In genomic region chr12:49161092-49161795, GRCh38 we compare ENCODE assay signal across 1 cellular context.
TF ChIP-seq lines count a peak whose summit lies in the region.

No MANE protein-coding gene starts in this region.

TF ChIP-seq in endothelial cell of umbilical vein, 7 proteins besides CTCF, POLR2A, EP300 and RAD21:
- TF ChIP-seq POLR2AphosphoS5 (IDR thresholded peaks at IDR 0.05; ENCODE audit: insufficient read depth, low read depth, low read length) (no peak), GATA2 (IDR thresholded peaks at IDR 0.05; ENCODE audit: insufficient read depth, insufficient read length, low read depth, low read length) (no peak)
TF ChIP-seq in endothelial cell of umbilical vein: peak in this region for 0.
